ENCODE assay signal across 22 cellular contexts in the genomic region with DNA sequence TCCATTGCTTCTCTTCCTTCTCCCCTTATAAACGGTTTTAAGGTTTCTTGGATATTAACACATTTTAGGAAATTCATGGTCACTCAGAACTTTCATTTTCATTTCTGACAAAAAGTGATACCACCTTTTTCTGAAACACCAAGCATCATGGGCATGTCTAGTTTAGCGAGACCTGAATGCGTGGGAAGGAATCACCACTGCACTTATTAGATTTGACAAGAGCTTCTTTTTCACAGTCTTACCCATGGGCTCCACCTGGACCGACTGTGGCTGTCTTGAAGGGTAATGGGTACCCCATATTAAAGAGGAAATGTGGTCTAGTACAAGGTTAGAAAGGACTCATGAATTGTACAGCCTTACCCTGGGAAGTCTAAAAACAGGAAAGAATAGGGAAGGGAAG.
"Had no signal": no experiment of that assay in that cellular context is flagged by ENCODE, and none has a peak within 500 bp of the region (broad histone marks: within the 10 kb centered on the region; RNA-seq: fewer than 3 reads in every experiment).

No MANE protein-coding gene starts in this region.

- H3K27ac ChIP-seq: epithelial cell of prostate, neural progenitor cell, ovary, psoas muscle, tibial nerve, vagina had no signal

- DNase-seq: activated B cell treated with CpG ODN at 0.5 μM for 24 hours; activated CD4-positive, alpha-beta memory T cell treated with anti-CD3 and anti-CD28 coated beads for 36 hours; activated CD4-positive, alpha-beta T cell treated with anti-CD3 and anti-CD28 coated beads for 4 hours; activated effector memory CD4-positive, alpha-beta T cell treated with Interleukin-2 at 50 U/mL for 16 hours; activated naive CD4-positive, alpha-beta T cell treated with anti-CD3 and anti-CD28 coated beads, Interleukin-2, amount 10 ng/mL, durations not matched to agents 7 days and 5 days; activated naive CD8-positive, alpha-beta T cell treated with anti-CD3 and anti-CD28 coated beads, Interleukin-2, amount 50 U/mL, for 24 hours; activated T-cell treated with anti-CD3 and anti-CD28 coated beads, Interleukin-2, amount 50 U/mL, for 1 hour; anterior cingulate cortex; endodermal cell; foreskin fibroblast; left ventricle myocardium superior; ovary; psoas muscle; right cardiac atrium; stimulated activated CD4-positive, alpha-beta T cell treated with anti-CD3 and anti-CD28 coated beads, Interleukin-2, amount 100 ng/mL, for 24 hours; stimulated activated naive CD8-positive, alpha-beta T cell treated with anti-CD3 and anti-CD28 coated beads, Interleukin-15, Interleukin-2, amounts not matched to agents 100 U/mL and 50 U/mL, for 24 hours; substantia nigra had no signal

- H3K4me1 ChIP-seq: psoas muscle, tibial nerve, vagina had no signal

- H3K27me3 ChIP-seq: neural progenitor cell, ovary, tibial nerve, vagina had no signal

- H3K36me3 ChIP-seq: neural progenitor cell, ovary, tibial nerve, vagina had no signal

- H3K4me3 ChIP-seq: neural progenitor cell, ovary, psoas muscle, tibial nerve, vagina had no signal

- H3K36me3 Mint-ChIP-seq: activated CD4-positive, alpha-beta memory T cell treated with anti-CD3 and anti-CD28 coated beads for 36 hours; activated naive CD4-positive, alpha-beta T cell treated with anti-CD3 and anti-CD28 coated beads, Interleukin-2, amount 10 ng/mL, durations not matched to agents 7 days and 5 days had no signal

- ATAC-seq: activated naive CD8-positive, alpha-beta T cell treated with anti-CD3 and anti-CD28 coated beads, Interleukin-2, amount 50 U/mL, for 24 hours; left ventricle myocardium superior; psoas muscle; right cardiac atrium; stimulated activated naive CD8-positive, alpha-beta T cell treated with anti-CD3 and anti-CD28 coated beads, Interleukin-15, Interleukin-2, amounts not matched to agents 100 U/mL and 50 U/mL, for 24 hours had no signal

- H3K9me3 ChIP-seq: psoas muscle, vagina had no signal

- H3K27ac Mint-ChIP-seq: activated B cell treated with CpG ODN at 0.5 μM for 24 hours; activated CD4-positive, alpha-beta memory T cell treated with anti-CD3 and anti-CD28 coated beads for 36 hours; activated naive CD4-positive, alpha-beta T cell treated with anti-CD3 and anti-CD28 coated beads, Interleukin-2, amount 10 ng/mL, durations not matched to agents 7 days and 5 days; activated naive CD8-positive, alpha-beta T cell treated with anti-CD3 and anti-CD28 coated beads, Interleukin-2, amount 50 U/mL, for 24 hours; brain; endodermal cell; neural progenitor cell had no signal

- H3K4me1 Mint-ChIP-seq: activated B cell treated with CpG ODN at 0.5 μM for 24 hours; activated naive CD4-positive, alpha-beta T cell treated with anti-CD3 and anti-CD28 coated beads, Interleukin-2, amount 10 ng/mL, durations not matched to agents 7 days and 5 days; activated naive CD8-positive, alpha-beta T cell treated with anti-CD3 and anti-CD28 coated beads, Interleukin-2, amount 50 U/mL, for 24 hours; endodermal cell had no signal

- H3K27me3 Mint-ChIP-seq: activated naive CD4-positive, alpha-beta T cell treated with anti-CD3 and anti-CD28 coated beads, Interleukin-2, amount 10 ng/mL, durations not matched to agents 7 days and 5 days; brain had no signal

- H3K4me3 Mint-ChIP-seq: activated B cell treated with CpG ODN at 0.5 μM for 24 hours; activated CD4-positive, alpha-beta memory T cell treated with anti-CD3 and anti-CD28 coated beads for 36 hours; activated naive CD4-positive, alpha-beta T cell treated with anti-CD3 and anti-CD28 coated beads, Interleukin-2, amount 10 ng/mL, durations not matched to agents 7 days and 5 days; activated naive CD8-positive, alpha-beta T cell treated with anti-CD3 and anti-CD28 coated beads, Interleukin-2, amount 50 U/mL, for 24 hours; brain; endodermal cell; neural progenitor cell had no signal
